1 cellular context compared by ENCODE assay signal in the genomic region with DNA sequence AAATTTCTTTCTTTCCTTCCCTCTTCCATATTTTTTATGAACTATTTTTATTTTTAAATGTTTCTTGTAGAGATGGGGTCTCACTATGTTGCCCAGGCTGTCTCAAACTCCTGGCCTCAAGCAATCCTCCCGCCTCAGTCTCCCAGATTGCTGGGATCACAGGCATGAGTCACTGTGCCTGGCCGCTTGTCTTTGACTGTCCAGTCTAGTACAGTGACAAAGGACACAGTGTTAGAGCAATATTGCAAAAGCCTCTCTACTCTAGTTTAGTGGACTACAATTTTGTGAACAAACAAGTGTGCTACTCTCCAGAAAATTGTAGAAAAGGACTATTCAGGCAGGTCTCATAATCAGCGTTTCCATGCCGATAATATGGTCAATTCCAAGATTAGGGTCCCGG.
TF ChIP-seq lines count a peak whose summit lies in the region.

No MANE protein-coding gene starts in this region.

TF ChIP-seq in HepG2, 621 proteins besides CTCF, POLR2A, EP300 and RAD21 (continued from another document):
- TF ChIP-seq, protein P1, sequence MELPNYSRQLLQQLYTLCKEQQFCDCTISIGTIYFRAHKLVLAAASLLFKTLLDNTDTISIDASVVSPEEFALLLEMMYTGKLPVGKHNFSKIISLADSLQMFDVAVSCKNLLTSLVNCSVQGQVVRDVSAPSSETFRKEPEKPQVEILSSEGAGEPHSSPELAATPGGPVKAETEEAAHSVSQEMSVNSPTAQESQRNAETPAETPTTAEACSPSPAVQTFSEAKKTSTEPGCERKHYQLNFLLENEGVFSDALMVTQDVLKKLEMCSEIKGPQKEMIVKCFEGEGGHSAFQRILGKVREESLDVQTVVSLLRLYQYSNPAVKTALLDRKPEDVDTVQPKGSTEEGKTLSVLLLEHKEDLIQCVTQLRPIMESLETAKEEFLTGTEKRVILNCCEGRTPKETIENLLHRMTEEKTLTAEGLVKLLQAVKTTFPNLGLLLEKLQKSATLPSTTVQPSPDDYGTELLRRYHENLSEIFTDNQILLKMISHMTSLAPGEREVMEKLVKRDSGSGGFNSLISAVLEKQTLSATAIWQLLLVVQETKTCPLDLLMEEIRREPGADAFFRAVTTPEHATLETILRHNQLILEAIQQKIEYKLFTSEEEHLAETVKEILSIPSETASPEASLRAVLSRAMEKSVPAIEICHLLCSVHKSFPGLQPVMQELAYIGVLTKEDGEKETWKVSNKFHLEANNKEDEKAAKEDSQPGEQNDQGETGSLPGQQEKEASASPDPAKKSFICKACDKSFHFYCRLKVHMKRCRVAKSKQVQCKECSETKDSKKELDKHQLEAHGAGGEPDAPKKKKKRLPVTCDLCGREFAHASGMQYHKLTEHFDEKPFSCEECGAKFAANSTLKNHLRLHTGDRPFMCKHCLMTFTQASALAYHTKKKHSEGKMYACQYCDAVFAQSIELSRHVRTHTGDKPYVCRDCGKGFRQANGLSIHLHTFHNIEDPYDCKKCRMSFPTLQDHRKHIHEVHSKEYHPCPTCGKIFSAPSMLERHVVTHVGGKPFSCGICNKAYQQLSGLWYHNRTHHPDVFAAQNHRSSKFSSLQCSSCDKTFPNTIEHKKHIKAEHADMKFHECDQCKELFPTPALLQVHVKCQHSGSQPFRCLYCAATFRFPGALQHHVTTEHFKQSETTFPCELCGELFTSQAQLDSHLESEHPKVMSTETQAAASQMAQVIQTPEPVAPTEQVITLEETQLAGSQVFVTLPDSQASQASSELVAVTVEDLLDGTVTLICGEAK (IDR thresholded peaks at IDR 0.05): no peak
- TF ChIP-seq, protein P1 (CRISPR knock-in tag; IDR thresholded peaks at IDR 0.05): no peak
- TF ChIP-seq CEBPB (IDR thresholded peaks at IDR 0.05; ENCODE audit: borderline replicate concordance, low read depth, low read length) (peak; percentile 68), RNF2 (conservative IDR thresholded peaks at IDR 0.05; ENCODE audit: low read depth) (no peak), ZMYM2 (CRISPR knock-in tag; IDR thresholded peaks at IDR 0.05) (0 out of 2 replicates have a peak, but pooled peaks have one; percentile 23), THAP11 (CRISPR knock-in tag; IDR thresholded peaks at IDR 0.05) (no peak), ZFX (CRISPR knock-in tag; IDR thresholded peaks at IDR 0.05; ENCODE audit: low read depth) (no peak), TOPORS (CRISPR knock-in tag; IDR thresholded peaks at IDR 0.05) (no peak), NFYB (CRISPR knock-in tag; IDR thresholded peaks at IDR 0.05) (no peak), SPEN (CRISPR knock-in tag; IDR thresholded peaks at IDR 0.05; ENCODE audit: low read depth) (no peak), PHF8 (CRISPR knock-in tag; IDR thresholded peaks at IDR 0.05) (no peak), CEBPG (CRISPR knock-in tag; IDR thresholded peaks at IDR 0.05) (peak; percentile 22; the same call in 1 of the 2 replicates), FOSL2 (CRISPR knock-in tag; IDR thresholded peaks at IDR 0.05) (peak; percentile 92), ZNF737 (CRISPR knock-in tag; IDR thresholded peaks at IDR 0.05; ENCODE audit: borderline replicate concordance) (no peak), ZNF629 (CRISPR knock-in tag; conservative IDR thresholded peaks at IDR 0.05) (no peak), ZC3H13 (CRISPR knock-in tag; IDR thresholded peaks at IDR 0.05) (no peak), NR1H2 (CRISPR knock-in tag; IDR thresholded peaks at IDR 0.05; ENCODE audit: borderline replicate concordance, low read depth) (no peak)
- TF ChIP-seq, protein P2, sequence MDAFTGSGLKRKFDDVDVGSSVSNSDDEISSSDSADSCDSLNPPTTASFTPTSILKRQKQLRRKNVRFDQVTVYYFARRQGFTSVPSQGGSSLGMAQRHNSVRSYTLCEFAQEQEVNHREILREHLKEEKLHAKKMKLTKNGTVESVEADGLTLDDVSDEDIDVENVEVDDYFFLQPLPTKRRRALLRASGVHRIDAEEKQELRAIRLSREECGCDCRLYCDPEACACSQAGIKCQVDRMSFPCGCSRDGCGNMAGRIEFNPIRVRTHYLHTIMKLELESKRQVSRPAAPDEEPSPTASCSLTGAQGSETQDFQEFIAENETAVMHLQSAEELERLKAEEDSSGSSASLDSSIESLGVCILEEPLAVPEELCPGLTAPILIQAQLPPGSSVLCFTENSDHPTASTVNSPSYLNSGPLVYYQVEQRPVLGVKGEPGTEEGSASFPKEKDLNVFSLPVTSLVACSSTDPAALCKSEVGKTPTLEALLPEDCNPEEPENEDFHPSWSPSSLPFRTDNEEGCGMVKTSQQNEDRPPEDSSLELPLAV (CRISPR knock-in tag; conservative IDR thresholded peaks at IDR 0.05; ENCODE audit: low read depth): no peak
- TF ChIP-seq, protein P3, sequence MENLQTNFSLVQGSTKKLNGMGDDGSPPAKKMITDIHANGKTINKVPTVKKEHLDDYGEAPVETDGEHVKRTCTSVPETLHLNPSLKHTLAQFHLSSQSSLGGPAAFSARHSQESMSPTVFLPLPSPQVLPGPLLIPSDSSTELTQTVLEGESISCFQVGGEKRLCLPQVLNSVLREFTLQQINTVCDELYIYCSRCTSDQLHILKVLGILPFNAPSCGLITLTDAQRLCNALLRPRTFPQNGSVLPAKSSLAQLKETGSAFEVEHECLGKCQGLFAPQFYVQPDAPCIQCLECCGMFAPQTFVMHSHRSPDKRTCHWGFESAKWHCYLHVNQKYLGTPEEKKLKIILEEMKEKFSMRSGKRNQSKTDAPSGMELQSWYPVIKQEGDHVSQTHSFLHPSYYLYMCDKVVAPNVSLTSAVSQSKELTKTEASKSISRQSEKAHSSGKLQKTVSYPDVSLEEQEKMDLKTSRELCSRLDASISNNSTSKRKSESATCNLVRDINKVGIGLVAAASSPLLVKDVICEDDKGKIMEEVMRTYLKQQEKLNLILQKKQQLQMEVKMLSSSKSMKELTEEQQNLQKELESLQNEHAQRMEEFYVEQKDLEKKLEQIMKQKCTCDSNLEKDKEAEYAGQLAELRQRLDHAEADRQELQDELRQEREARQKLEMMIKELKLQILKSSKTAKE (CRISPR knock-in tag; IDR thresholded peaks at IDR 0.05; ENCODE audit: borderline replicate concordance): no peak
- TF ChIP-seq, protein P4, sequence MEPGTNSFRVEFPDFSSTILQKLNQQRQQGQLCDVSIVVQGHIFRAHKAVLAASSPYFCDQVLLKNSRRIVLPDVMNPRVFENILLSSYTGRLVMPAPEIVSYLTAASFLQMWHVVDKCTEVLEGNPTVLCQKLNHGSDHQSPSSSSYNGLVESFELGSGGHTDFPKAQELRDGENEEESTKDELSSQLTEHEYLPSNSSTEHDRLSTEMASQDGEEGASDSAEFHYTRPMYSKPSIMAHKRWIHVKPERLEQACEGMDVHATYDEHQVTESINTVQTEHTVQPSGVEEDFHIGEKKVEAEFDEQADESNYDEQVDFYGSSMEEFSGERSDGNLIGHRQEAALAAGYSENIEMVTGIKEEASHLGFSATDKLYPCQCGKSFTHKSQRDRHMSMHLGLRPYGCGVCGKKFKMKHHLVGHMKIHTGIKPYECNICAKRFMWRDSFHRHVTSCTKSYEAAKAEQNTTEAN (CRISPR knock-in tag; conservative IDR thresholded peaks at IDR 0.05): no peak
- TF ChIP-seq, protein P5, sequence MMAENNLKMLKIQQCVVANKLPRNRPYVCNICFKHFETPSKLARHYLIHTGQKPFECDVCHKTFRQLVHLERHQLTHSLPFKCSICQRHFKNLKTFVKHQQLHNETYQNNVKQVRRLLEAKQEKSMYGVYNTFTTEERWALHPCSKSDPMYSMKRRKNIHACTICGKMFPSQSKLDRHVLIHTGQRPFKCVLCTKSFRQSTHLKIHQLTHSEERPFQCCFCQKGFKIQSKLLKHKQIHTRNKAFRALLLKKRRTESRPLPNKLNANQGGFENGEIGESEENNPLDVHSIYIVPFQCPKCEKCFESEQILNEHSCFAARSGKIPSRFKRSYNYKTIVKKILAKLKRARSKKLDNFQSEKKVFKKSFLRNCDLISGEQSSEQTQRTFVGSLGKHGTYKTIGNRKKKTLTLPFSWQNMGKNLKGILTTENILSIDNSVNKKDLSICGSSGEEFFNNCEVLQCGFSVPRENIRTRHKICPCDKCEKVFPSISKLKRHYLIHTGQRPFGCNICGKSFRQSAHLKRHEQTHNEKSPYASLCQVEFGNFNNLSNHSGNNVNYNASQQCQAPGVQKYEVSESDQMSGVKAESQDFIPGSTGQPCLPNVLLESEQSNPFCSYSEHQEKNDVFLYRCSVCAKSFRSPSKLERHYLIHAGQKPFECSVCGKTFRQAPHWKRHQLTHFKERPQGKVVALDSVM (CRISPR knock-in tag; IDR thresholded peaks at IDR 0.05): 0 out of 2 replicates have a peak, but pooled peaks have one; percentile 28
